14 cellular contexts compared by ENCODE assay signal in the genomic region with DNA sequence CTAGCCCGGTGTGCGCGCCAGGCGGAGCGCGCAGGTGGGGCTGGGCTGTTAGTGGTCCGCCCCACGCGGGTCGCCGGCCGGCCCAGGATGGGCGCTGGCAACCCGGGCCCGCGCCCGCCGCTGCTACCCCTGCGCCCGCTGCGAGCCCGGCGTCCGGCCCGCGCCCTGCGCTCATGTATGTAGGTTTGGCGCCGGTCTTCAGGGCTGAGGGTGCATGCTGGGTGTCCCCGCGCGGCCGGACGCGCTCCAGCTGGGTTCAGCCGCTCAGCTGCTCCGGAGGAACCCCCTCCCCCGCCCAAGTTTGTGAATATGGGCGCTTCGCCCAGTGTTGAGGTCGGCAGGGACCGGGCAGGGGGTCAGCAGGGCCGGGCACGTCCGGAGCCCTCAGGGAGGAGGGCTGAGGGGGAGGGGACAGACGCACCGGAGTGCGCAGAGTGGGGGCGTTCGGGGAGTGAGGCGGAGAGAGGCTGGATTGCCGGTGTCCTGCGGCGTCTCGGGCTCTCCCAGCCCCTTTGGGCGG. TPM values are rescaled to one million over a fixed set of nuclear protein-coding genes. Genes with fewer than 3 reads are reported as not detected.
DNase-seq lines count a peak whose midpoint lies in the region; ATAC-seq and TF ChIP-seq lines count a peak whose summit lies in the region.
"Had no signal": no experiment of that assay in that cellular context is flagged by ENCODE, and none has a peak within 500 bp of the region (broad histone marks: within the 10 kb centered on the region; RNA-seq: fewer than 3 reads in every experiment).

No MANE protein-coding gene starts in this region.

- peaks cover 1% of the 10 kb centered on the region for H3K4me1 Mint-ChIP-seq in activated CD4-positive, alpha-beta memory T cell treated with anti-CD3 and anti-CD28 coated beads, Interleukin-2, amount 10 ng/mL, durations not matched to agents 7 days and 5 days
- peaks cover 12% of the 10 kb centered on the region for H3K4me1 Mint-ChIP-seq in osteocyte (ENCODE audit: unreplicated experiment)

- H3K9me3 Mint-ChIP-seq in activated CD4-positive, alpha-beta memory T cell treated with anti-CD3 and anti-CD28 coated beads, Interleukin-2, amount 10 ng/mL, durations not matched to agents 7 days and 5 days: no peaks in the 10 kb centered on the region
- no peaks in the 10 kb centered on the region for H3K9me3 Mint-ChIP-seq in osteocyte (ENCODE audit: unreplicated experiment)
- H3K9me3 Mint-ChIP-seq: activated B cell treated with CpG ODN at 0.5 μM for 24 hours; activated naive CD8-positive, alpha-beta T cell treated with anti-CD3 and anti-CD28 coated beads for 36 hours had no signal

- H3K4me3 Mint-ChIP-seq in activated CD4-positive, alpha-beta memory T cell treated with anti-CD3 and anti-CD28 coated beads, Interleukin-2, amount 10 ng/mL, durations not matched to agents 7 days and 5 days: no peak overlapping the region
- no peak overlapping the region for H3K4me3 Mint-ChIP-seq in osteocyte (ENCODE audit: unreplicated experiment)
- H3K4me3 Mint-ChIP-seq: activated naive CD8-positive, alpha-beta T cell treated with anti-CD3 and anti-CD28 coated beads for 36 hours; CD8-positive, alpha-beta memory T cell; stimulated activated effector memory CD8-positive, alpha-beta T cell treated with anti-CD3 and anti-CD28 coated beads, Interleukin-12 subunit alpha, Interleukin-12 subunit beta, amount 100 ng/mL, for 72 hours had no signal

- peaks cover 5% of the 10 kb centered on the region for H3K36me3 Mint-ChIP-seq in activated CD4-positive, alpha-beta memory T cell treated with anti-CD3 and anti-CD28 coated beads, Interleukin-2, amount 10 ng/mL, durations not matched to agents 7 days and 5 days (ENCODE audit: low read depth)
- H3K36me3 Mint-ChIP-seq in osteocyte (ENCODE audit: unreplicated experiment): no peaks in the 10 kb centered on the region
- H3K36me3 Mint-ChIP-seq: activated naive CD8-positive, alpha-beta T cell treated with anti-CD3 and anti-CD28 coated beads for 36 hours; stimulated activated effector memory CD8-positive, alpha-beta T cell treated with anti-CD3 and anti-CD28 coated beads, Interleukin-12 subunit alpha, Interleukin-12 subunit beta, amount 100 ng/mL, for 72 hours had no signal

- in situ Hi-C loops in GM13976 (cut with MboI; ENCODE audit: low sequenced_read_pairs, unreplicated experiment): no loop called here

- no peaks in the 10 kb centered on the region for H3K36me3 ChIP-seq in iPS-18a (ENCODE audit: control insufficient read depth, low read depth, low read length)

- H3K4me1 ChIP-seq in iPS-18a (ENCODE audit: control insufficient read depth, low read depth, low read length): peaks cover 6% of the 10 kb centered on the region

- H3K27me3 ChIP-seq in iPS-18a (ENCODE audit: control insufficient read depth, insufficient read depth, low read length): peaks cover 64% of the 10 kb centered on the region

- H3K27me3 Mint-ChIP-seq in activated CD4-positive, alpha-beta memory T cell treated with anti-CD3 and anti-CD28 coated beads, Interleukin-2, amount 10 ng/mL, durations not matched to agents 7 days and 5 days: peaks cover 51% of the 10 kb centered on the region
- peaks cover 58% of the 10 kb centered on the region for H3K27me3 Mint-ChIP-seq in osteocyte (ENCODE audit: unreplicated experiment)

- H3K9me3 ChIP-seq in iPS-18a (ENCODE audit: control insufficient read depth, low read depth, low read length): no peaks in the 10 kb centered on the region

- intact Hi-C loops in sciatic nerve (cut with DNase I): no loop called here

- no peak overlapping the region for H3K9ac ChIP-seq in iPS-18a (ENCODE audit: low read length)

- TF ChIP-seq CTCF in GM13976 (IDR thresholded peaks at IDR 0.05; ENCODE audit: borderline replicate concordance, control extremely low read depth, extremely low read depth, insufficient read depth, missing control alignments) (no peak), osteocyte (IDR thresholded peaks at IDR 0.05) (no peak)

- H3K4me3 ChIP-seq in iPS-18a (ENCODE audit: low read length): peak overlapping the region; percentile 61

- H3K27ac Mint-ChIP-seq in activated CD4-positive, alpha-beta memory T cell treated with anti-CD3 and anti-CD28 coated beads, Interleukin-2, amount 10 ng/mL, durations not matched to agents 7 days and 5 days: no peak overlapping the region
- H3K27ac Mint-ChIP-seq in osteocyte (ENCODE audit: unreplicated experiment): no peak overlapping the region
- H3K27ac Mint-ChIP-seq: activated B cell treated with CpG ODN at 0.5 μM for 24 hours; CD8-positive, alpha-beta memory T cell; stimulated activated effector memory CD8-positive, alpha-beta T cell treated with anti-CD3 and anti-CD28 coated beads, Interleukin-12 subunit alpha, Interleukin-12 subunit beta, amount 100 ng/mL, for 72 hours had no signal

- ATAC-seq in sciatic nerve (peak; percentile 45), HG03571 (IDR thresholded peaks at IDR 0.05; ENCODE audit: unreplicated experiment) (no peak)
- ATAC-seq: stimulated activated effector memory CD8-positive, alpha-beta T cell treated with anti-CD3 and anti-CD28 coated beads, Interleukin-12 subunit alpha, Interleukin-12 subunit beta, amount 100 ng/mL, for 72 hours had no signal

- POLR2A ChIA-PET in activated CD4-positive, alpha-beta memory T cell treated with anti-CD3 and anti-CD28 coated beads, Interleukin-2, amount 10 ng/mL, durations not matched to agents 7 days and 5 days (lab: Charles Lee): no interaction called here

- CTCF ChIA-PET in activated CD4-positive, alpha-beta memory T cell treated with anti-CD3 and anti-CD28 coated beads, Interleukin-2, amount 10 ng/mL, durations not matched to agents 7 days and 5 days (lab: Charles Lee): no interaction called here

- DNase-seq in GM13976 (ENCODE audit: low spot score) (peak; percentile 47), astrocyte of the hippocampus (ENCODE audit: low read depth, low spot score) (peak; percentile 19), sciatic nerve (ENCODE audit: low spot score) (no peak), NCI-H2227 (lab: John Stamatoyannopoulos, UW; ENCODE audit: unreplicated experiment) (no peak), osteocyte (ENCODE audit: extremely low spot score, unreplicated experiment) (no peak)
- no peak for DNase-seq in activated CD4-positive, alpha-beta memory T cell treated with anti-CD3 and anti-CD28 coated beads, Interleukin-2, amount 10 ng/mL, durations not matched to agents 7 days and 5 days
- DNase-seq: activated B cell treated with CpG ODN at 0.5 μM for 24 hours; activated naive CD8-positive, alpha-beta T cell treated with anti-CD3 and anti-CD28 coated beads for 36 hours; CD8-positive, alpha-beta memory T cell; KBM-7; NK-92 treated with Interleukin-12 subunit alpha and Interleukin-12 subunit beta, amount 100 ng/mL, for 24 hours had no signal

- no peak overlapping the region for H3K27ac ChIP-seq in iPS-18a (ENCODE audit: low read length)

RNA-seq across cellular contexts. Expression of a gene that starts 0.6 kb away (rescaled TPM):
- 0.09 TPM for total RNA-seq in sciatic nerve
- not detected for total RNA-seq in activated CD4-positive, alpha-beta memory T cell treated with anti-CD3 and anti-CD28 coated beads, Interleukin-2, amount 10 ng/mL, durations not matched to agents 7 days and 5 days
- not detected in 2 replicates for total RNA-seq in osteocyte
- total RNA-seq: activated B cell treated with CpG ODN at 0.5 μM for 24 hours; activated naive CD8-positive, alpha-beta T cell treated with anti-CD3 and anti-CD28 coated beads for 36 hours; CD8-positive, alpha-beta memory T cell had no signal

Comparison
In these comparisons a context has a peak if more than half of its experiments do, and no peak if none do; other contexts are left out.
1. DNase-seq: peak in GM13976 (single experiment) and astrocyte of the hippocampus (single experiment); none in sciatic nerve (single experiment), NCI-H2227 (single experiment), activated CD4-positive, alpha-beta memory T cell treated with anti-CD3 and anti-CD28 coated beads, Interleukin-2, amount 10 ng/mL, durations not matched to agents 7 days and 5 days (single experiment) and osteocyte (single experiment).